ENCODE assay signal across 27 cellular contexts in genomic region chr5:173716058-173716682, GRCh38.
DNase-seq lines count a peak whose midpoint lies in the region; ATAC-seq and TF ChIP-seq lines count a peak whose summit lies in the region.
"Had no signal": no experiment of that assay in that cellular context is flagged by ENCODE, and none has a peak within 500 bp of the region (broad histone marks: within the 10 kb centered on the region; RNA-seq: fewer than 3 reads in every experiment).

No MANE protein-coding gene starts in this region.

- H3K27me3 Mint-ChIP-seq in MCF 10A (ENCODE audit: insufficient read depth, unreplicated experiment) = no peaks in the 10 kb centered on the region
- peaks cover 13% of the 10 kb centered on the region for H3K27me3 Mint-ChIP-seq in nephron (ENCODE audit: low read depth)

- intact Hi-C loops in MCF 10A (cut with micrococcal nuclease) = no loop called here
- intact Hi-C loops in breast epithelium (cut with DNase I; ENCODE audit: low total_unique reads) = no loop called here

- no peaks in the 10 kb centered on the region for H3K36me3 ChIP-seq in breast epithelium
- H3K36me3 ChIP-seq: BE2C, SJSA1 had no signal

- DNase-seq in MCF 10A (ENCODE audit: unreplicated experiment) (no peak), breast epithelium (ENCODE audit: low spot score in 2 of 2) (no peak), DMS53 treated with DMSO at 0.1 percent for 48 hours (lab: John Stamatoyannopoulos, UW; ENCODE audit: unreplicated experiment) (no peak), NCI-H2171 treated with DMSO at 0.1 percent for 48 hours (lab: John Stamatoyannopoulos, UW) (no peak), NCI-H2107 treated with DMSO at 0.1 percent for 48 hours (lab: John Stamatoyannopoulos, UW; ENCODE audit: unreplicated experiment) (no peak)
- DNase-seq: ACHN; BE2C; Calu3; DND-41; H9; HFFc6; NCI-H1105; NCI-H1436 treated with DMSO at 0.1 percent for 48 hours; NCI-H187 treated with DMSO at 0.1 percent for 48 hours; NCI-H446; NCI-H524 treated with DMSO at 0.1 percent for 48 hours; NCI-H774; NK-92 treated with Interleukin-12 subunit alpha and Interleukin-12 subunit beta, amount 100 ng/mL, for 24 hours; Right ventricle myocardium superior; RPMI8226 had no signal

- H3K9me3 ChIP-seq in breast epithelium = no peaks in the 10 kb centered on the region
- H3K9me3 ChIP-seq: BE2C had no signal

- TF ChIP-seq CTCF in MCF 10A (IDR thresholded peaks at IDR 0.05; ENCODE audit: unreplicated experiment) = no peak
- no peak for TF ChIP-seq CTCF in breast epithelium (IDR thresholded peaks at IDR 0.05)
- no peak for TF ChIP-seq CTCF in nephron (IDR thresholded peaks at IDR 0.05; ENCODE audit: unreplicated experiment in 3 of 3)

- H3K4me1 ChIP-seq in breast epithelium = no peaks in the 10 kb centered on the region

- no peaks in the 10 kb centered on the region for H3K36me3 Mint-ChIP-seq in MCF 10A (ENCODE audit: insufficient read depth, unreplicated experiment)
- H3K36me3 Mint-ChIP-seq in nephron (ENCODE audit: low read depth) = no peaks in the 10 kb centered on the region

- no peak overlapping the region for H3K27ac Mint-ChIP-seq in MCF 10A (ENCODE audit: low read depth, unreplicated experiment)
- H3K27ac Mint-ChIP-seq in nephron = peak overlapping the region in 2 of 3 experiments; percentile 49 to 60
- H3K27ac Mint-ChIP-seq: HFFc6, IgD-negative memory B cell had no signal

- H3K4me1 Mint-ChIP-seq in MCF 10A (ENCODE audit: insufficient read depth, unreplicated experiment) (peaks cover 38% of the 10 kb centered on the region), nephron (peaks cover 30% of the 10 kb centered on the region)

- no peak for ATAC-seq in GM21360 (IDR thresholded peaks at IDR 0.05; ENCODE audit: unreplicated experiment)

- H3K4me3 ChIP-seq in breast epithelium = no peak overlapping the region
- H3K4me3 ChIP-seq: GM23248, SJSA1 had no signal

- H3K9me3 Mint-ChIP-seq in MCF 10A (ENCODE audit: unreplicated experiment) = peaks cover 6% of the 10 kb centered on the region
- H3K9me3 Mint-ChIP-seq in nephron = no peaks in the 10 kb centered on the region
- H3K9me3 Mint-ChIP-seq: H9, HFFc6, IgD-negative memory B cell had no signal

- no peaks in the 10 kb centered on the region for H3K27me3 ChIP-seq in breast epithelium
- H3K27me3 ChIP-seq: BE2C, SJSA1 had no signal

- CTCF ChIA-PET in MCF 10A (lab: Yijun Ruan, JAX) = no interaction called here

- H3K4me3 Mint-ChIP-seq in MCF 10A (ENCODE audit: unreplicated experiment) (no peak overlapping the region), nephron (no peak overlapping the region)
- H3K4me3 Mint-ChIP-seq: H9, HFFc6 had no signal

- BruUV-seq in MCF 10A (replicated peaks; lab: Mats Ljungman, UMichigan) = TSS peak; percentile 85

- TF ChIP-seq POLR2A in breast epithelium (IDR thresholded peaks at IDR 0.05) = no peak

- H3K27ac ChIP-seq in breast epithelium (no peak overlapping the region), angular gyrus (ENCODE audit: low read depth, low read length) (peak overlapping the region; percentile 37)
- H3K27ac ChIP-seq: 22Rv1, GM23248, SJSA1 had no signal

- POLR2A ChIA-PET in MCF 10A (lab: Yijun Ruan, JAX) = interaction anchor here (1.0 to 1.9 kb wide), 2 partner anchors 9 to 177 kb away, joined by 4 to 6 read pairs; no protein-coding TSS in a partner anchor
